ENCODE assay signal across 39 cellular contexts in the genomic region with DNA sequence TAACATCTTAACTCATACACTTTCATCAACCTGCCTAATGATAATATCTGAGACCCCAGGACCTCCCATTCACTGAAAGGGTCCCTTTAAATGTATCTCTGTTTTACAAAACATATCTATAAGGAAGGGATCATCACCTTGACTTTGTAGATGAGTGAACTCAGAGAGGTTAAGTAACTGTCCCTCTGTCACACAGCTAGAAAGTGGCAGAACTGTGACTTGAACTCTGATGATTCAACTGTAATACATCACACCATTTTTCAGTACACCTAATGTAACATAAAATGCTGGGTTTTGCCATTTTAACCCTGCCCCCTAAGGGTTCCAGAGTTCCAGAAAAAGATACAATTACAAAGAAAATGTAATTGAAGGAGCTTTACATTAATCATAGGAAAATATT.
"Had no signal": no experiment of that assay in that cellular context is flagged by ENCODE, and none has a peak within 500 bp of the region (broad histone marks: within the 10 kb centered on the region; RNA-seq: fewer than 3 reads in every experiment).

No MANE protein-coding gene starts in this region.

- H3K9me3 ChIP-seq: ascending aorta had no signal

- FAIRE-seq: bronchial epithelial cell, TTC549 had no signal

- H3K27ac Mint-ChIP-seq: activated CD4-positive, alpha-beta memory T cell treated with anti-CD3 and anti-CD28 coated beads for 36 hours; activated CD4-positive, alpha-beta T cell treated with anti-CD3 and anti-CD28 coated beads for 36 hours; activated CD4-positive, alpha-beta T cell treated with anti-CD3 and anti-CD28 coated beads, Interleukin-2, amount 10 ng/mL, durations not matched to agents 7 days and 5 days; activated CD8-positive, alpha-beta T cell treated with anti-CD3 and anti-CD28 coated beads for 36 hours; activated naive CD4-positive, alpha-beta T cell treated with anti-CD3 and anti-CD28 coated beads for 36 hours; activated naive CD4-positive, alpha-beta T cell treated with anti-CD3 and anti-CD28 coated beads, Interleukin-2, amount 50 U/mL, for 24 hours; activated naive CD8-positive, alpha-beta T cell; activated naive CD8-positive, alpha-beta T cell treated with anti-CD3 and anti-CD28 coated beads, Interleukin-2, amount 10 ng/mL, durations not matched to agents 7 days and 5 days; activated T-cell treated with anti-CD3 and anti-CD28 coated beads, Interleukin-2, amount 50 U/mL, for 72 hours; activated T-helper 1 cell treated with anti-CD3 and anti-CD28 coated beads, Interleukin-12 subunit alpha, Interleukin-12 subunit beta, Interleukin-2, Interleukin-4 antibody, amounts not matched to agents 30 ng/mL and 10 ng/mL and 1 ng/mL, durations not matched to agents 14 hours and 24 hours and 36 hours; activated T-helper 17 cell treated with anti-CD3 and anti-CD28 coated beads, Interleukin-2, amount 50 U/mL, for 72 hours; brain; T-cell; T-helper 2 cell treated with Interferon-gamma antibody and Interleukin-4, amounts not matched to agents 5 μg/mL and 100 μg/mL, for 36 hours had no signal

- H3K4me3 Mint-ChIP-seq: activated CD4-positive, alpha-beta memory T cell treated with anti-CD3 and anti-CD28 coated beads for 36 hours; activated CD4-positive, alpha-beta T cell treated with anti-CD3 and anti-CD28 coated beads for 36 hours; activated CD4-positive, alpha-beta T cell treated with anti-CD3 and anti-CD28 coated beads, Interleukin-2, amount 10 ng/mL, durations not matched to agents 7 days and 5 days; activated CD8-positive, alpha-beta T cell treated with anti-CD3 and anti-CD28 coated beads for 36 hours; activated naive CD4-positive, alpha-beta T cell treated with anti-CD3 and anti-CD28 coated beads for 36 hours; activated naive CD4-positive, alpha-beta T cell treated with anti-CD3 and anti-CD28 coated beads, Interleukin-2, amount 50 U/mL, for 24 hours; activated naive CD8-positive, alpha-beta T cell; activated naive CD8-positive, alpha-beta T cell treated with anti-CD3 and anti-CD28 coated beads, Interleukin-2, amount 10 ng/mL, durations not matched to agents 7 days and 5 days; activated naive CD8-positive, alpha-beta T cell treated with anti-CD3 and anti-CD28 coated beads, Interleukin-2, amount 50 U/mL, for 24 hours; activated T-cell treated with anti-CD3 and anti-CD28 coated beads, Interleukin-2, amount 50 U/mL, for 4 hours; activated T-cell treated with anti-CD3 and anti-CD28 coated beads, Interleukin-2, amount 50 U/mL, for 72 hours; activated T-helper 1 cell treated with anti-CD3 and anti-CD28 coated beads, Interleukin-12 subunit alpha, Interleukin-12 subunit beta, Interleukin-2, Interleukin-4 antibody, amounts not matched to agents 30 ng/mL and 10 ng/mL and 1 ng/mL, durations not matched to agents 14 hours and 24 hours and 36 hours; activated T-helper 17 cell treated with anti-CD3 and anti-CD28 coated beads, Interleukin-2, amount 50 U/mL, for 72 hours; brain; central memory CD8-positive, alpha-beta T cell; T-cell; T-helper 2 cell treated with Interferon-gamma antibody and Interleukin-4, amounts not matched to agents 5 μg/mL and 100 μg/mL, for 36 hours had no signal

- DNase-seq: activated CD4-positive, alpha-beta memory T cell treated with anti-CD3 and anti-CD28 coated beads for 36 hours; activated CD4-positive, alpha-beta T cell treated with anti-CD3 and anti-CD28 coated beads for 1 hour; activated CD4-positive, alpha-beta T cell treated with anti-CD3 and anti-CD28 coated beads for 36 hours; activated CD4-positive, alpha-beta T cell treated with anti-CD3 and anti-CD28 coated beads for 48 hours; activated CD4-positive, alpha-beta T cell treated with anti-CD3 and anti-CD28 coated beads, Interleukin-2, amount 10 ng/mL, durations not matched to agents 7 days and 5 days; activated CD4-positive, alpha-beta T cell treated with anti-CD3 and anti-CD28 coated beads, Interleukin-2, amount 50 U/mL, for 4 hours; activated CD4-positive, CD25-positive, alpha-beta regulatory T cell; activated CD8-positive, alpha-beta memory T cell treated with anti-CD3 and anti-CD28 coated beads, Interleukin-2, amount 50 U/mL, for 4 hours; activated CD8-positive, alpha-beta T cell treated with anti-CD3 and anti-CD28 coated beads for 36 hours; activated effector memory CD4-positive, alpha-beta T cell treated with anti-CD3 and anti-CD28 coated beads, Interleukin-2, amount 50 U/mL, for 16 hours; activated gamma-delta T cell treated with Interleukin-2 at 50 U/mL for 16 hours; activated naive CD4-positive, alpha-beta T cell; activated naive CD4-positive, alpha-beta T cell treated with anti-CD3 and anti-CD28 coated beads for 36 hours; activated naive CD8-positive, alpha-beta T cell treated with anti-CD3 and anti-CD28 coated beads, Interleukin-2, amount 10 ng/mL, durations not matched to agents 7 days and 5 days; activated naive CD8-positive, alpha-beta T cell treated with anti-CD3 and anti-CD28 coated beads, Interleukin-2, amount 50 U/mL, for 24 hours; activated T-cell treated with anti-CD3 and anti-CD28 coated beads for 4 hours; activated T-cell treated with anti-CD3 and anti-CD28 coated beads, Interleukin-2, amount 50 U/mL, for 1 hour; activated T-cell treated with anti-CD3 and anti-CD28 coated beads, Interleukin-2, amount 50 U/mL, for 4 hours; activated T-cell treated with anti-CD3 and anti-CD28 coated beads, Interleukin-2, amount 50 U/mL, for 72 hours; amygdala; anterior cingulate cortex; caudate nucleus; cerebellar nuclear complex; T-cell; T-helper 2 cell; T-helper 9 cell had no signal

- H3K27me3 ChIP-seq: ascending aorta, cardiac muscle cell had no signal

- H3K4me1 Mint-ChIP-seq: activated CD4-positive, alpha-beta T cell treated with anti-CD3 and anti-CD28 coated beads for 36 hours; activated CD4-positive, alpha-beta T cell treated with anti-CD3 and anti-CD28 coated beads, Interleukin-2, amount 10 ng/mL, durations not matched to agents 7 days and 5 days; brain had no signal

- H3K4me1 ChIP-seq: ascending aorta had no signal

- H3K27me3 Mint-ChIP-seq: activated CD4-positive, alpha-beta memory T cell treated with anti-CD3 and anti-CD28 coated beads for 36 hours; activated CD4-positive, alpha-beta T cell treated with anti-CD3 and anti-CD28 coated beads for 36 hours; activated CD4-positive, alpha-beta T cell treated with anti-CD3 and anti-CD28 coated beads, Interleukin-2, amount 10 ng/mL, durations not matched to agents 7 days and 5 days; activated CD8-positive, alpha-beta T cell treated with anti-CD3 and anti-CD28 coated beads for 36 hours; activated naive CD4-positive, alpha-beta T cell treated with anti-CD3 and anti-CD28 coated beads, Interleukin-2, amount 50 U/mL, for 24 hours; activated naive CD8-positive, alpha-beta T cell; activated naive CD8-positive, alpha-beta T cell treated with anti-CD3 and anti-CD28 coated beads, Interleukin-2, amount 10 ng/mL, durations not matched to agents 7 days and 5 days; activated naive CD8-positive, alpha-beta T cell treated with anti-CD3 and anti-CD28 coated beads, Interleukin-2, amount 50 U/mL, for 24 hours; activated T-helper 17 cell treated with anti-CD3 and anti-CD28 coated beads, Interleukin-2, amount 50 U/mL, for 72 hours; brain; central memory CD8-positive, alpha-beta T cell; T-cell had no signal

- H3K36me3 Mint-ChIP-seq: activated CD4-positive, alpha-beta memory T cell treated with anti-CD3 and anti-CD28 coated beads for 36 hours; T-cell had no signal

- H3K27ac ChIP-seq: ascending aorta, cardiac muscle cell, VCaP had no signal

- H3K9me3 Mint-ChIP-seq: activated CD4-positive, alpha-beta memory T cell treated with anti-CD3 and anti-CD28 coated beads for 36 hours; activated CD8-positive, alpha-beta T cell treated with anti-CD3 and anti-CD28 coated beads for 36 hours; activated naive CD4-positive, alpha-beta T cell treated with anti-CD3 and anti-CD28 coated beads for 36 hours; activated naive CD4-positive, alpha-beta T cell treated with anti-CD3 and anti-CD28 coated beads, Interleukin-2, amount 50 U/mL, for 24 hours; activated naive CD8-positive, alpha-beta T cell treated with anti-CD3 and anti-CD28 coated beads, Interleukin-2, amount 50 U/mL, for 24 hours; activated T-cell treated with anti-CD3 and anti-CD28 coated beads, Interleukin-2, amount 50 U/mL, for 4 hours; activated T-helper 17 cell treated with anti-CD3 and anti-CD28 coated beads, Interleukin-2, amount 50 U/mL, for 72 hours; central memory CD8-positive, alpha-beta T cell; T-cell had no signal

- H3K4me3 ChIP-seq: ascending aorta, cardiac muscle cell had no signal

- H3K36me3 ChIP-seq: ascending aorta, cardiac muscle cell had no signal

- ATAC-seq: activated CD4-positive, alpha-beta T cell treated with anti-CD3 and anti-CD28 coated beads for 36 hours; activated CD4-positive, CD25-positive, alpha-beta regulatory T cell treated with anti-CD3 and anti-CD28 coated beads, Interleukin-2, amount 50 U/mL, for 24 hours; activated CD8-positive, alpha-beta T cell treated with anti-CD3 and anti-CD28 coated beads for 36 hours; activated naive CD8-positive, alpha-beta T cell treated with anti-CD3 and anti-CD28 coated beads, Interleukin-2, amount 50 U/mL, for 24 hours; activated T-cell treated with anti-CD3 and anti-CD28 coated beads, Interleukin-2, amount 50 U/mL, for 4 hours; activated T-cell treated with anti-CD3 and anti-CD28 coated beads, Interleukin-2, amount 50 U/mL, for 72 hours; activated T-helper 17 cell treated with anti-CD3 and anti-CD28 coated beads, Interleukin-2, amount 50 U/mL, for 72 hours; T-cell had no signal
